Comparison of ENCODE assay signal across 18 cellular contexts in the genomic region with DNA sequence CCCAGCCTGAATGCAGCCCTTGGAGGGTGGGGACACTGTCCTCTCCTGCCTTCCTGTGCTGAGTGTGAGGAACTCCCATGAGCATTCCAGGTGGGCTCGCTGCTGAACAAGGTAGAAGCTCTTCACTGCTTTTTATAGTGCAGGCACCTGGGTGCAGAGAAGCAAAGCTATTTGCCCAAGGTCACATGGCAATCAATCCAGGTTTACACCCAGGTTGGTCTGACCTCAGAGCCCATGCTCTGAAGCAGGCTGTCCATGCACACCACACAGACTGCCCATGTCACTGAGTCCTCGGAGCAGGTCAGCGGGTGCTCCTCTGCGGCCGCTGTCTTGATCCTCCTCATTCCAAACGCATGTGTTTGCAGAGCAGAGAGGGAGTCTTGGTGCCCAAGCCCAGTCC.
A peak's percentile ranks its signal among the peaks of the same experiment; 100 is the strongest.
DNase-seq lines count a peak whose midpoint lies in the region; ATAC-seq, FAIRE-seq and TF ChIP-seq lines count a peak whose summit lies in the region.
"Had no signal": no experiment of that assay in that cellular context is flagged by ENCODE, and none has a peak within 500 bp of the region (broad histone marks: within the 10 kb centered on the region; RNA-seq: fewer than 3 reads in every experiment).

No MANE protein-coding gene starts in this region.

- no peaks in the 10 kb centered on the region for H3K79me2 ChIP-seq in hepatocyte

- H3K4me3 ChIP-seq in body of pancreas (no peak overlapping the region), thyroid gland (replicated peaks in 1 of 3) (no peak overlapping the region), hepatocyte (no peak overlapping the region)
- H3K4me3 ChIP-seq: GM23338 had no signal

- H3K4me1 ChIP-seq in body of pancreas, result peaks cover 10% of the 10 kb centered on the region
- H3K4me1 ChIP-seq in thyroid gland, result peaks cover 9 to 19% of the 10 kb centered on the region in 2 donors
- H3K4me1 ChIP-seq in hepatocyte (ENCODE audit: insufficient read depth), result no peaks in the 10 kb centered on the region

- no peak overlapping the region for H3K27ac ChIP-seq in body of pancreas
- H3K27ac ChIP-seq in thyroid gland, result peak overlapping the region; percentile 48 to 85 (median 76)
- no peak overlapping the region for H3K27ac ChIP-seq in hepatocyte
- H3K27ac ChIP-seq: C4-2B, HL-60, RWPE1 had no signal

- WGBS in body of pancreas, 2 donors, result 50 to 60% methylated on average over 1 to 6 of the region's 6 CpGs
- WGBS in thyroid gland, 2 donors, result 77 to 86% methylated on average over 5 of the region's 6 CpGs
- WGBS in hepatocyte (ENCODE audit: low lambda C conversion rate, missing lambda C conversion rate), result 91% methylated on average over 6 of the region's 6 CpGs

- TF ChIP-seq CTCF in body of pancreas (IDR thresholded peaks at IDR 0.05) (no peak), thyroid gland (IDR thresholded peaks at IDR 0.05) (no peak), hepatocyte (IDR thresholded peaks at IDR 0.05; ENCODE audit: poor library complexity) (no peak)

- H3K27me3 ChIP-seq in body of pancreas (no peaks in the 10 kb centered on the region), thyroid gland (no peaks in the 10 kb centered on the region), hepatocyte (no peaks in the 10 kb centered on the region)

- DNase-seq in DMS79 (lab: John Stamatoyannopoulos, UW), result peak; percentile 50
- peak; percentile 37 for DNase-seq in NCI-H345 (lab: John Stamatoyannopoulos, UW)
- peak in 3 of 4 donors; percentile 35 to 46 (median 42) for DNase-seq in body of pancreas
- DNase-seq in thyroid gland, result peak; percentile 45 to 50
- DNase-seq in GM19239 (ENCODE audit: insufficient read length, low spot score), result no peak
- DNase-seq in hepatocyte (ENCODE audit: low spot score), result no peak
- DNase-seq in SK-N-DZ (ENCODE audit: low spot score), result no peak
- DNase-seq: CD8-positive, alpha-beta T cell; DMS 273 treated with DMSO at 0.1 percent for 48 hours; HCEC 1CT; NCI-H1048; NCI-H2081 treated with DMSO at 0.1 percent for 48 hours; NCI-H526 treated with DMSO at 0.1 percent for 48 hours; T-helper 1 cell had no signal

- intact Hi-C loops in body of pancreas (cut with DNase I) (no loop called here), thyroid gland (cut with DNase I) (no loop called here)

- no peaks in the 10 kb centered on the region for H3K9me2 ChIP-seq in hepatocyte (replicated peaks; ENCODE audit: insufficient read depth)

- H2AFZ ChIP-seq in hepatocyte, result no peak overlapping the region
- H2AFZ ChIP-seq: GM23338 had no signal

- TF ChIP-seq POLR2A in body of pancreas (IDR thresholded peaks at IDR 0.05), result no peak
- TF ChIP-seq POLR2A in thyroid gland (IDR thresholded peaks at IDR 0.05), result peak in 1 of 2 donors; percentile 5

- H3K4me2 ChIP-seq in hepatocyte, result no peak overlapping the region
- H3K4me2 ChIP-seq: GM23338 had no signal

- ATAC-seq in body of pancreas, result peak; percentile 59
- ATAC-seq: CD8-positive, alpha-beta T cell; GM23338 had no signal

- H4K20me1 ChIP-seq in hepatocyte (ENCODE audit: insufficient read depth, poor library complexity, severe bottlenecking), result no peaks in the 10 kb centered on the region

- H3K9me3 ChIP-seq in body of pancreas (no peaks in the 10 kb centered on the region), thyroid gland (no peaks in the 10 kb centered on the region), hepatocyte (ENCODE audit: low read depth) (no peaks in the 10 kb centered on the region)

- FAIRE-seq in GM19239 (lab: Jason Lieb, UNC), result no peak

- H3K36me3 ChIP-seq in body of pancreas (replicated peaks in 1 of 2; ENCODE audit: insufficient read depth in 1 of 2, low read depth in 2 of 2) (no peaks in the 10 kb centered on the region), thyroid gland (no peaks in the 10 kb centered on the region), hepatocyte (replicated peaks; ENCODE audit: insufficient read depth, low read depth) (no peaks in the 10 kb centered on the region)

Comparison
In these comparisons a context has a peak if more than half of its experiments do, and no peak if none do; other contexts are left out.
1. DNase-seq: peak in DMS79 (single experiment), NCI-H345 (single experiment), body of pancreas (3 of 4) and thyroid gland (2 of 2); none in GM19239 (single experiment), hepatocyte (single experiment) and SK-N-DZ (single experiment).
2. H3K27ac ChIP-seq: peak in thyroid gland (3 of 3); none in body of pancreas (0 of 4) and hepatocyte (single experiment).